10 cellular contexts compared by ENCODE assay signal in the genomic region with DNA sequence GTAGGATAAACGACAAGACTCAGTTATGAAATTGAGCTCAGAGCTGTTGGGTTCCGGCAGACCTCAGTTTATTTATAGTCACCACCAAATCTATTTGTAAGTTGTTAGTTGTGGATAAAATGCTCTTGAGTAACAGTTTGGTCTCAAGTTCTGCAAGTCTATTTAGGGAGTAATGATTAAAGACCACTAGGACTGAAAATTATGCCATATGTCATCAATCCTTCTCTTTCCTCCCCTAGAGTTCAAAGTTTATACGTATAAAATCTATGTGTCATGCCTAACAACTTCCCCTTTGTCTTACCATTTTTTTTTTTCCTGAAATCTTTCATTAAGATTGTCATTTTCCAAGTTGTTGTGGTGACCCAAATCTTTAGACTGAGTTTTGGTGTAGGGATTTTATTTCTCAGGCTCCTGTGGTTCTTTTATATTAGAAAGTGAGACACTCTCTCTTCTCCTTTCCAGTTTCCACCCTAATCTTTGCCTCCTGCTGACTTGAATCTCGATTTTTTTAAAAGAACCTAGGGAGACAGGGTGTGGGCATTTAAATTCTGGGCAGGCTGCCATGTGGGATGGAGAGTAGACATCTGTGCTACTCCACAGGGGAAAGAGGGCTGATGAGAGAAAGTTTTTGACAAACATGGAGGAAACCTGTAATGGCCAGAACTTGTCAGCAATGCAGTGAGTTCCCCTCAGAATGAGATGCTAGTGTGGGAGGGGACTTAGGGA. TPM values are rescaled to one million over a fixed set of nuclear protein-coding genes. Genes with fewer than 3 reads are reported as not detected.
DNase-seq lines count a peak whose midpoint lies in the region; ATAC-seq and FAIRE-seq lines count a peak whose summit lies in the region.
"Had no signal": no experiment of that assay in that cellular context is flagged by ENCODE, and none has a peak within 500 bp of the region (broad histone marks: within the 10 kb centered on the region; RNA-seq: fewer than 3 reads in every experiment).

No MANE protein-coding gene starts in this region.

- H3K4me2 ChIP-seq in GM23248 (ENCODE audit: unreplicated experiment), result no peak overlapping the region
- H3K4me2 ChIP-seq in mesenchymal stem cell (ENCODE audit: low read length, poor library complexity, severe bottlenecking), result no peak overlapping the region

- in situ Hi-C loops in GM23248 (cut with MboI), result no loop called here

- H4K20me1 ChIP-seq in GM23248 (ENCODE audit: insufficient read depth), result no peaks in the 10 kb centered on the region

- H3F3A ChIP-seq in GM23248 (ENCODE audit: insufficient read depth), result no peaks in the 10 kb centered on the region

- no peak overlapping the region for H4K8ac ChIP-seq in mesenchymal stem cell (ENCODE audit: low read length)

- H3K9me3 ChIP-seq in GM23248 (ENCODE audit: low read depth) (no peaks in the 10 kb centered on the region), SK-N-MC (ENCODE audit: low read depth, low read length) (no peaks in the 10 kb centered on the region), mesenchymal stem cell (ENCODE audit: control insufficient read depth, low read length) (no peaks in the 10 kb centered on the region), small intestine (ENCODE audit: control insufficient read depth, low read depth) (no peaks in the 10 kb centered on the region)

- no peak for ATAC-seq in HG03378 (IDR thresholded peaks at IDR 0.05; ENCODE audit: unreplicated experiment)

- no peak overlapping the region for H3K4ac ChIP-seq in mesenchymal stem cell (ENCODE audit: low read depth in 1 of 2, low read length in 2 of 2)

- H2BK5ac ChIP-seq in mesenchymal stem cell (ENCODE audit: low read depth, low read length, poor library complexity, severe bottlenecking), result no peak overlapping the region

- H3K27me3 ChIP-seq in GM23248 (replicated peaks; ENCODE audit: insufficient read depth) (no peaks in the 10 kb centered on the region), mesenchymal stem cell (ENCODE audit: control insufficient read depth in 1 of 2, insufficient read depth in 1 of 2, low read length in 2 of 2) (no peaks in the 10 kb centered on the region), small intestine (ENCODE audit: control insufficient read depth in 2 of 2, insufficient read depth in 2 of 2, low read length in 2 of 2) (peaks cover 0 to 3% of the 10 kb centered on the region in 2 donors)

- H3K79me2 ChIP-seq in GM23248 (ENCODE audit: insufficient read depth), result no peaks in the 10 kb centered on the region

- H3K18ac ChIP-seq in mesenchymal stem cell (ENCODE audit: low read depth in 1 of 2, low read length in 2 of 2), result no peak overlapping the region

- no peak overlapping the region for H3K23ac ChIP-seq in mesenchymal stem cell (ENCODE audit: low read length in 2 of 2)

- no peaks in the 10 kb centered on the region for H3K79me1 ChIP-seq in mesenchymal stem cell (replicated peaks; ENCODE audit: low read length, poor library complexity, severe bottlenecking)

- DNase-seq in GM23248 (peak; percentile 40), NCI-H146 treated with DMSO at 0.1 percent for 48 hours (lab: John Stamatoyannopoulos, UW; ENCODE audit: unreplicated experiment) (peak; percentile 60), SK-N-MC (ENCODE audit: low read depth, low spot score) (no peak), mesenchymal stem cell (peak; percentile 15), globus pallidus (ENCODE audit: low spot score) (no peak), T-helper 1 cell (no peak), small intestine (no peak)
- DNase-seq: activated T-cell treated with anti-CD3 and anti-CD28 coated beads, Interleukin-2, amount 50 U/mL, for 48 hours; dermis blood vessel endothelial cell had no signal

- no peak overlapping the region for H2AK5ac ChIP-seq in mesenchymal stem cell (ENCODE audit: low read length, severe bottlenecking)

- WGBS in GM23248 (ENCODE audit: low coverage in 1 of 2, low lambda C conversion rate in 2 of 2, missing lambda C conversion rate in 2 of 2), 2 experiments, result 44 to 50% methylated on average over 4 of the region's 4 CpGs
- 79% methylated on average over 4 of the region's 4 CpGs for WGBS in mesenchymal stem cell
- 41 to 46% (median 45%) methylated on average over 4 of the region's 4 CpGs for WGBS in small intestine, 3 donors

- no peak overlapping the region for H4K91ac ChIP-seq in mesenchymal stem cell (ENCODE audit: low read length)

- H2AFZ ChIP-seq in GM23248 (no peak overlapping the region), mesenchymal stem cell (ENCODE audit: low read depth, low read length) (no peak overlapping the region)

- no peak overlapping the region for H3K14ac ChIP-seq in mesenchymal stem cell (ENCODE audit: low read length in 2 of 2)

- no peak overlapping the region for H2BK120ac ChIP-seq in mesenchymal stem cell (ENCODE audit: low read depth, low read length)

- H3K4me3 ChIP-seq in GM23248 (no peak overlapping the region), SK-N-MC (peak overlapping the region; percentile 22; the same call in 1 of the 2 replicates), mesenchymal stem cell (ENCODE audit: insufficient read depth in 1 of 2, low read depth in 1 of 2, low read length in 2 of 2) (no peak overlapping the region), small intestine (ENCODE audit: low read depth in 1 of 2, low read length in 2 of 2) (no peak overlapping the region)

- FAIRE-seq in small intestine (lab: Jason Lieb, UNC), result no peak

- no peak overlapping the region for H3K9ac ChIP-seq in GM23248
- no peak overlapping the region for H3K9ac ChIP-seq in SK-N-MC (ENCODE audit: insufficient read length)
- H3K9ac ChIP-seq in mesenchymal stem cell (ENCODE audit: low read length), result no peak overlapping the region

- H3K36me3 ChIP-seq in GM23248 (ENCODE audit: low read depth) (no peaks in the 10 kb centered on the region), SK-N-MC (ENCODE audit: insufficient read depth, low read length) (no peaks in the 10 kb centered on the region), mesenchymal stem cell (ENCODE audit: control insufficient read depth in 1 of 2, insufficient read depth in 2 of 2, low read depth in 1 of 2, low read length in 2 of 2) (peaks cover 0 to 5% of the 10 kb centered on the region in 2 experiments), small intestine (ENCODE audit: control insufficient read depth in 2 of 2, insufficient read depth in 2 of 2, low read length in 2 of 2) (no peaks in the 10 kb centered on the region)

- H3K27ac ChIP-seq in GM23248 (no peak overlapping the region), SK-N-MC (peak overlapping the region; percentile 34; the same call in 1 of the 2 replicates), mesenchymal stem cell (ENCODE audit: low read length, poor library complexity, severe bottlenecking) (no peak overlapping the region), small intestine (ENCODE audit: low read depth in 1 of 2, low read length in 1 of 2) (no peak overlapping the region)

- H2BK15ac ChIP-seq in mesenchymal stem cell (ENCODE audit: low read depth, poor library complexity, severe bottlenecking), result no peak overlapping the region

- H3K4me1 ChIP-seq in GM23248 (ENCODE audit: insufficient read depth) (no peaks in the 10 kb centered on the region), mesenchymal stem cell (ENCODE audit: control insufficient read depth, insufficient read depth, low read depth, low read length) (peaks cover 5% of the 10 kb centered on the region), small intestine (ENCODE audit: control insufficient read depth in 2 of 2, insufficient read depth in 1 of 2, low read depth in 1 of 2, low read length in 1 of 2) (no peaks in the 10 kb centered on the region)

- no peak overlapping the region for H2BK12ac ChIP-seq in mesenchymal stem cell (ENCODE audit: low read length in 2 of 2)

- no peaks in the 10 kb centered on the region for H3K9me2 ChIP-seq in GM23248 (ENCODE audit: insufficient read depth)

RNA-seq across cellular contexts. Expression of a gene that starts 51.0 kb away (rescaled TPM):
- total RNA-seq in GM23248 (2014; rRNA removed; shearing (Covaris generic)), result 1.9 and 3.5 TPM in 2 replicates
- 0.46 and 0.93 TPM in 2 replicates for polyA plus RNA-seq in GM23248 (2016; fragmentation: Nextera tagmentation; extraction: Ambion mirVana)
- 0.23 TPM for polyA plus RNA-seq in mesenchymal stem cell (2013, experiment 1 of 2)
- 0.15 TPM for polyA plus RNA-seq in mesenchymal stem cell (2013, experiment 2 of 2)
- 10 to 100 TPM in 2 of 3 donors, 1 to 10 TPM in 1; 9.7 to 28.6 (median 15.4) TPM for polyA plus RNA-seq in small intestine

Comparison
In these comparisons a context has a peak if more than half of its experiments do, and no peak if none do; other contexts are left out.
1. DNase-seq: peak in GM23248 (single experiment), NCI-H146 treated with DMSO at 0.1 percent for 48 hours (single experiment) and mesenchymal stem cell (single experiment); none in SK-N-MC (single experiment), globus pallidus (single experiment), T-helper 1 cell (0 of 5) and small intestine (single experiment).